ENCODE assay signal across 14 cellular contexts in the genomic region with DNA sequence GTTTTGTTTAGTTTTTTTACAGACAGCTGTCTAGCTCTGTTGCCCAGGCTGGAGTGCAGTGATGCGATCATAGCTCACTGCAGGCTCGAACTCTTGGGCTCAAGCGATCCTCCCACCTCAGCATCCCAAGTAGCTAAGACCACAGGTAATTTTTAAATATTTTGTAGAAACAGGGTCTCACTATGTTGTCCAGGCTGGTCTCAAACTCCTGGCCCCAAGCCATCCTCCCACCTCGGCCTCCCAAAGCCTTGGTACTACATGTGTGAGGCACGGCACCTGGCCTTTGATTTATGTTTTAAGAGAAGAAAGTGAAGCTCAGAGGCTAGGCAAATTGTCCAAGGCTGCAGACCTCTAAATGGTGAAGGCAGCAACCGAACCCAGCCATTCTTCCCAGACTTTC.
DNase-seq lines count a peak whose midpoint lies in the region; ATAC-seq, FAIRE-seq and TF ChIP-seq lines count a peak whose summit lies in the region.
"Had no signal": no experiment of that assay in that cellular context is flagged by ENCODE, and none has a peak within 500 bp of the region (broad histone marks: within the 10 kb centered on the region; RNA-seq: fewer than 3 reads in every experiment).

No MANE protein-coding gene starts in this region.

- intact Hi-C loops in HepG2 (cut with micrococcal nuclease; ENCODE audit: unreplicated experiment) = no loop called here
- intact Hi-C loops in right lobe of liver (cut with DNase I) = no loop called here
- intact Hi-C loops in esophagus muscularis mucosa (cut with DNase I) = loop anchor here (10.0 kb wide), 2 partner anchors 139 to 271 kb away; no protein-coding TSS in a partner anchor

- no peaks in the 10 kb centered on the region for H3K9me3 ChIP-seq in HepG2 (ENCODE audit: low read length)
- H3K9me3 ChIP-seq in right lobe of liver = no peaks in the 10 kb centered on the region
- H3K9me3 ChIP-seq in esophagus muscularis mucosa = no peaks in the 10 kb centered on the region
- no peaks in the 10 kb centered on the region for H3K9me3 ChIP-seq in neuronal stem cell (replicated peaks in 1 of 2; ENCODE audit: control insufficient read depth in 2 of 2, insufficient read depth in 1 of 2, low read depth in 1 of 2, low read length in 2 of 2)

- POLR2A ChIA-PET in HepG2 (lab: Yijun Ruan, JAX) = no interaction called here

- H2AK5ac ChIP-seq in neuronal stem cell (ENCODE audit: low read depth, low read length) = peak overlapping the region; percentile 68

- TF ChIP-seq EP300 in HepG2 (IDR thresholded peaks at IDR 0.05; ENCODE audit: low read depth in 2 of 2, low read length in 2 of 2) = no peak
- no peak for TF ChIP-seq EP300 in HepG2 (CRISPR knock-in tag; IDR thresholded peaks at IDR 0.05; ENCODE audit: borderline replicate concordance)
- TF ChIP-seq EP300 in esophagus muscularis mucosa (IDR thresholded peaks at IDR 0.05) = no peak

- H2AFZ ChIP-seq in HepG2 (ENCODE audit: low read length) (no peak overlapping the region), neuronal stem cell (ENCODE audit: low read length) (no peak overlapping the region)

- no peaks in the 10 kb centered on the region for H4K20me1 ChIP-seq in HepG2 (ENCODE audit: insufficient read depth, low read length)

- no peak overlapping the region for H3K14ac ChIP-seq in neuronal stem cell (ENCODE audit: low read length)

- TF ChIP-seq CTCF in HepG2 (CRISPR knock-in tag; IDR thresholded peaks at IDR 0.05) (no peak), right lobe of liver (IDR thresholded peaks at IDR 0.05) (no peak), esophagus muscularis mucosa (IDR thresholded peaks at IDR 0.05) (no peak), omental fat pad (IDR thresholded peaks at IDR 0.05) (no peak)

- peak overlapping the region; percentile 43 for H2BK12ac ChIP-seq in neuronal stem cell (ENCODE audit: low read length)

- no peak overlapping the region for H2BK120ac ChIP-seq in neuronal stem cell (ENCODE audit: low read depth, low read length)

- H3K4ac ChIP-seq in neuronal stem cell (ENCODE audit: low read length) = no peak overlapping the region

- BruUV-seq in HepG2 (replicated peaks; lab: Mats Ljungman, UMichigan) = no TSS peak

- H3K36me3 ChIP-seq in HepG2 (replicated peaks in 1 of 2; ENCODE audit: control insufficient read depth in 1 of 2, insufficient read depth in 2 of 2, low read length in 2 of 2) = no peaks in the 10 kb centered on the region
- H3K36me3 ChIP-seq in right lobe of liver = no peaks in the 10 kb centered on the region
- peaks cover 0 to 8% (median 4%) of the 10 kb centered on the region in 4 donors for H3K36me3 ChIP-seq in esophagus muscularis mucosa
- no peaks in the 10 kb centered on the region for H3K36me3 ChIP-seq in neuronal stem cell (replicated peaks in 1 of 2; ENCODE audit: control insufficient read depth in 2 of 2, insufficient read depth in 2 of 2, low read length in 2 of 2)

- no peak for DNase-seq in HepG2 (ENCODE audit: low spot score)
- DNase-seq in right lobe of liver = no peak
- no peak for DNase-seq in esophagus muscularis mucosa (ENCODE audit: extremely low spot score)
- no peak for DNase-seq in neuronal stem cell (ENCODE audit: low spot score)
- DNase-seq in HUDEP-2 (lab: John Stamatoyannopoulos, UW; ENCODE audit: unreplicated experiment in 76 of 76) = no peak
- DNase-seq in Ammon's horn (ENCODE audit: low spot score) = no peak
- DNase-seq in NCI-H2107 treated with DMSO at 0.1 percent for 48 hours (lab: John Stamatoyannopoulos, UW; ENCODE audit: unreplicated experiment) = no peak
- DNase-seq in omental fat pad (ENCODE audit: low spot score) = no peak
- DNase-seq: dermis blood vessel endothelial cell, DMS79, foreskin fibroblast, NCI-H2171 treated with DMSO at 0.1 percent for 48 hours, substantia nigra had no signal

- ATAC-seq in HepG2 = no peak
- ATAC-seq in right lobe of liver = no peak
- ATAC-seq in omental fat pad (ENCODE audit: low FRiP score) = no peak
- ATAC-seq: activated CD4-positive, CD25-positive, alpha-beta regulatory T cell treated with anti-CD3 and anti-CD28 coated beads, Interleukin-2, amount 50 U/mL, for 24 hours had no signal

- H3K27ac ChIP-seq in HepG2 (ENCODE audit: extremely low read length, insufficient read depth, low read length) (no peak overlapping the region), right lobe of liver (no peak overlapping the region), esophagus muscularis mucosa (replicated peaks in 1 of 4) (peak overlapping the region; percentile 95 to 99 (median 98)), neuronal stem cell (replicated peaks; ENCODE audit: low read length) (no peak overlapping the region)

- H4K91ac ChIP-seq in neuronal stem cell (ENCODE audit: low read depth, low read length, poor library complexity) = no peak overlapping the region

- no peak overlapping the region for H2BK5ac ChIP-seq in neuronal stem cell (ENCODE audit: low read length)

- no peak overlapping the region for H3K9ac ChIP-seq in HepG2 (ENCODE audit: insufficient read depth, low read depth, low read length)
- H3K9ac ChIP-seq in neuronal stem cell (ENCODE audit: low read depth, low read length, poor library complexity) = no peak overlapping the region

- peak overlapping the region; percentile 92 for H3K18ac ChIP-seq in neuronal stem cell (ENCODE audit: low read length)

- H3K4me1 ChIP-seq in HepG2 (ENCODE audit: insufficient read depth, low read length) = peaks cover 46% of the 10 kb centered on the region
- H3K4me1 ChIP-seq in right lobe of liver = peaks cover 0 to 10% (median 4%) of the 10 kb centered on the region in 4 donors
- peaks cover 5 to 70% (median 53%) of the 10 kb centered on the region in 4 donors for H3K4me1 ChIP-seq in esophagus muscularis mucosa
- H3K4me1 ChIP-seq in neuronal stem cell (ENCODE audit: control insufficient read depth in 2 of 2, insufficient read depth in 1 of 2, low read depth in 1 of 2, low read length in 2 of 2) = peaks cover 28 to 30% of the 10 kb centered on the region in 2 donors

- peaks cover 15% of the 10 kb centered on the region for H3K79me2 ChIP-seq in HepG2 (ENCODE audit: insufficient read depth, low read length)

- peaks cover 5% of the 10 kb centered on the region for H3K79me1 ChIP-seq in neuronal stem cell (ENCODE audit: low read depth, low read length)

- H3K4me3 ChIP-seq in HepG2 (replicated peaks in 1 of 3; ENCODE audit: insufficient read depth in 1 of 3, low read depth in 2 of 3, low read length in 3 of 3) (no peak overlapping the region), right lobe of liver (no peak overlapping the region), esophagus muscularis mucosa (peak overlapping the region; percentile 80 to 87 (median 84)), neuronal stem cell (ENCODE audit: low read length in 2 of 2) (no peak overlapping the region)

- H3K27me3 ChIP-seq in HepG2 (ENCODE audit: control insufficient read depth in 1 of 2, insufficient read depth in 2 of 2, low read length in 2 of 2) (peaks cover 0 to 8% of the 10 kb centered on the region in 2 experiments; a peak in 2 of 5 replicates), right lobe of liver (no peaks in the 10 kb centered on the region), esophagus muscularis mucosa (no peaks in the 10 kb centered on the region), neuronal stem cell (ENCODE audit: control insufficient read depth in 3 of 3, insufficient read depth in 3 of 3, low read depth in 1 of 3, low read length in 3 of 3) (peaks cover 0 to 9% (median 0%) of the 10 kb centered on the region in 3 experiments)

- H3K23ac ChIP-seq in neuronal stem cell (ENCODE audit: low read depth, low read length, poor library complexity) = peak overlapping the region; percentile 28

- TF ChIP-seq RAD21 in HepG2 (CRISPR knock-in tag; IDR thresholded peaks at IDR 0.05) = no peak

- no peak overlapping the region for H2BK15ac ChIP-seq in neuronal stem cell (ENCODE audit: low read length)

- CTCF ChIA-PET in HepG2 (lab: Yijun Ruan, JAX; ENCODE audit: low intra/inter-chr PET ratio, low total read pairs) = no interaction called here

- H4K8ac ChIP-seq in neuronal stem cell (ENCODE audit: low read depth, low read length) = no peak overlapping the region

- H3K4me2 ChIP-seq in HepG2 (ENCODE audit: low read depth, low read length) (no peak overlapping the region), neuronal stem cell (ENCODE audit: insufficient read depth, low read length, poor library complexity, severe bottlenecking) (no peak overlapping the region)

- TF ChIP-seq POLR2A in HepG2 (IDR thresholded peaks at IDR 0.05; ENCODE audit: insufficient read depth in 1 of 2, low read depth in 2 of 2, low read length in 2 of 2) = no peak
- no peak for TF ChIP-seq POLR2A in right lobe of liver (IDR thresholded peaks at IDR 0.05)
- no peak for TF ChIP-seq POLR2A in esophagus muscularis mucosa (IDR thresholded peaks at IDR 0.05; ENCODE audit: low read depth)

- WGBS in HepG2 (ENCODE audit: low lambda C conversion rate) = 94% methylated on average over 6 of the region's 6 CpGs
- WGBS in right lobe of liver (ENCODE audit: insufficient coverage, low coverage, low lambda C conversion rate, missing lambda C conversion rate) = 87% methylated on average over 5 of the region's 6 CpGs
- 58% methylated on average over 5 of the region's 6 CpGs for WGBS in esophagus muscularis mucosa
- WGBS in neuronal stem cell (ENCODE audit: extremely low coverage in 2 of 2, insufficient read length in 2 of 2, insufficient replicate concordance in 1 of 2), 2 donors = no CpG with 5 or more reads among the region's 6 CpGs

- in situ Hi-C loops in HepG2 (cut with HindIII; ENCODE audit: extremely low pct_ligation_motif_present, low pct_unique_long_range_greater_than_20kb) = no loop called here

- no peak for FAIRE-seq in HepG2 (lab: Jason Lieb, UNC)

TF ChIP-seq in HepG2, 621 proteins besides CTCF, POLR2A, EP300 and RAD21:
- TF ChIP-seq, protein P1, sequence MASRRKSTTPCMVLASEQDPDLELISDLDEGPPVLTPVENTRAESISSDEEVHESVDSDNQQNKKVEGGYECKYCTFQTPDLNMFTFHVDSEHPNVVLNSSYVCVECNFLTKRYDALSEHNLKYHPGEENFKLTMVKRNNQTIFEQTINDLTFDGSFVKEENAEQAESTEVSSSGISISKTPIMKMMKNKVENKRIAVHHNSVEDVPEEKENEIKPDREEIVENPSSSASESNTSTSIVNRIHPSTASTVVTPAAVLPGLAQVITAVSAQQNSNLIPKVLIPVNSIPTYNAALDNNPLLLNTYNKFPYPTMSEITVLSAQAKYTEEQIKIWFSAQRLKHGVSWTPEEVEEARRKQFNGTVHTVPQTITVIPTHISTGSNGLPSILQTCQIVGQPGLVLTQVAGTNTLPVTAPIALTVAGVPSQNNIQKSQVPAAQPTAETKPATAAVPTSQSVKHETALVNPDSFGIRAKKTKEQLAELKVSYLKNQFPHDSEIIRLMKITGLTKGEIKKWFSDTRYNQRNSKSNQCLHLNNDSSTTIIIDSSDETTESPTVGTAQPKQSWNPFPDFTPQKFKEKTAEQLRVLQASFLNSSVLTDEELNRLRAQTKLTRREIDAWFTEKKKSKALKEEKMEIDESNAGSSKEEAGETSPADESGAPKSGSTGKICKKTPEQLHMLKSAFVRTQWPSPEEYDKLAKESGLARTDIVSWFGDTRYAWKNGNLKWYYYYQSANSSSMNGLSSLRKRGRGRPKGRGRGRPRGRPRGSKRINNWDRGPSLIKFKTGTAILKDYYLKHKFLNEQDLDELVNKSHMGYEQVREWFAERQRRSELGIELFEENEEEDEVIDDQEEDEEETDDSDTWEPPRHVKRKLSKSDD (CRISPR knock-in tag; IDR thresholded peaks at IDR 0.05; ENCODE audit: low read depth) = no peak
- TF ChIP-seq ZNF121 (CRISPR knock-in tag; IDR thresholded peaks at IDR 0.05) = 0 out of 2 replicates have a peak, but pooled peaks have one; percentile 32

Comparison
In these comparisons a context has a peak if more than half of its experiments do, and no peak if none do; other contexts are left out.
1. H3K27ac ChIP-seq: peak in esophagus muscularis mucosa (4 of 4); none in HepG2 (single experiment), right lobe of liver (0 of 3) and neuronal stem cell (single experiment).
2. H3K4me3 ChIP-seq: peak in esophagus muscularis mucosa (4 of 4); none in HepG2 (0 of 3), right lobe of liver (0 of 3) and neuronal stem cell (0 of 2).